Comparison of ENCODE assay signal across 20 cellular contexts in the genomic region with DNA sequence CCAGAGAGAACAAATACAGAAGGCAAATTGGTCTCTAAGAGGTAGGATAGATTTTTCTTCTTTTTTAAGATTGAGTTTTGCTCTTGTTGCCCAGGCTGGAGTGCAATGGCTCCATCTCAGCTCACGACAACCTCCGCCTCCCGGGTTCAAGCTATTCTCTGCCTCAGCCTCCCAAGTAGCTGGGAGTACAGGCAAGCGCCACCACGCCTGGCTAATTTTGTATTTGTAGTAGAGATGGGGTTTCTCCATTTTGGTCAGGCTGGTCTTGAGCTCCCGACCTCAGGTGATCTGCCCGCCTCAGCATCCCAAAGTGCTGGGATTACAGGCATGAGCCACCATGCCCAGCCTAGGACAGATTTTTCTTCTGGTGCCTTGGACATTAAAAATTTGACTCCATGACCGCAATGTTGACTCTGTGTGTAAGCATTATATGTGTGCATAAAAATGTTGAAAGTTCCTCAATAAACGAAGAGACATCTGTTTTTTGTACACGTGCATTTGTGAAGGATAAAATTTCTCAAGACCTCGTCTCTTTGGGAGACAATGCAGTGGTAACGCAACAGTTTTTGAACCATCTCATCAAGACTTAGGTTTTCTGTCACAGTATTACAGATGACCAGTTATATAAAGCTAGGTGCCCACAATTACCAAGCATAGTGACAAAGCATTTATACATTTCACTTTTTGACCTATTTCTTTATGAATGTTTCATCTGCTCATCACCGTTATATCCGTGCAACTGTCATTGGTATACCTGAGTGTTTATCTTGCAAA.
"Had no signal": no experiment of that assay in that cellular context is flagged by ENCODE, and none has a peak within 500 bp of the region (broad histone marks: within the 10 kb centered on the region; RNA-seq: fewer than 3 reads in every experiment).

No MANE protein-coding gene starts in this region.

- H2AFZ ChIP-seq: neural progenitor cell had no signal

- H3K9me3 Mint-ChIP-seq: activated CD8-positive, alpha-beta T cell treated with anti-CD3 and anti-CD28 coated beads for 36 hours; activated naive CD4-positive, alpha-beta T cell treated with anti-CD3 and anti-CD28 coated beads, Interleukin-2, amount 50 U/mL, for 72 hours; activated T-cell treated with anti-CD3 and anti-CD28 coated beads, Interleukin-2, amount 50 U/mL, for 24 hours; effector memory CD8-positive, alpha-beta T cell; naive B cell had no signal

- H3K4me3 ChIP-seq: body of pancreas, mucosa of descending colon, neural progenitor cell, prostate gland, right atrium auricular region, skin epidermis, stomach, vagina had no signal

- H3K9ac ChIP-seq: neural progenitor cell had no signal

- H3K27ac Mint-ChIP-seq: activated CD8-positive, alpha-beta T cell treated with anti-CD3 and anti-CD28 coated beads for 36 hours; activated T-cell treated with anti-CD3 and anti-CD28 coated beads, Interleukin-2, amount 50 U/mL, for 24 hours; neural progenitor cell had no signal

- H3K4me2 ChIP-seq: neural progenitor cell had no signal

- H3K4me1 Mint-ChIP-seq: neural progenitor cell had no signal

- H3K4me3 Mint-ChIP-seq: activated CD8-positive, alpha-beta T cell treated with anti-CD3 and anti-CD28 coated beads for 36 hours; activated T-cell treated with anti-CD3 and anti-CD28 coated beads, Interleukin-2, amount 50 U/mL, for 24 hours; effector memory CD8-positive, alpha-beta T cell; naive B cell; neural progenitor cell had no signal

- ATAC-seq: activated CD8-positive, alpha-beta T cell treated with anti-CD3 and anti-CD28 coated beads for 36 hours; activated naive CD4-positive, alpha-beta T cell treated with anti-CD3 and anti-CD28 coated beads, Interleukin-2, amount 50 U/mL, for 72 hours; body of pancreas; effector memory CD8-positive, alpha-beta T cell; left ventricle myocardium superior; mucosa of descending colon had no signal

- H3K27me3 Mint-ChIP-seq: activated CD8-positive, alpha-beta T cell treated with anti-CD3 and anti-CD28 coated beads for 36 hours; activated T-cell treated with anti-CD3 and anti-CD28 coated beads, Interleukin-2, amount 50 U/mL, for 24 hours; effector memory CD8-positive, alpha-beta T cell; naive B cell had no signal

- H3K27me3 ChIP-seq: body of pancreas, neural progenitor cell, right atrium auricular region, stomach, vagina had no signal

- H3K4me1 ChIP-seq: body of pancreas, neural progenitor cell, prostate gland, stomach, vagina had no signal

- DNase-seq: activated CD8-positive, alpha-beta T cell treated with anti-CD3 and anti-CD28 coated beads for 36 hours; activated T-cell treated with anti-CD3 and anti-CD28 coated beads, Interleukin-2, amount 50 U/mL, for 24 hours; amygdala; body of pancreas; effector memory CD8-positive, alpha-beta T cell; foreskin fibroblast; left ventricle myocardium superior; mucosa of descending colon; naive B cell; stomach; T-helper 2 cell; trophoblast cell had no signal

- H3K9me3 ChIP-seq: body of pancreas, mucosa of descending colon, prostate gland, right atrium auricular region, stomach, vagina had no signal

- H3K27ac ChIP-seq: body of pancreas, epithelial cell of prostate, neural progenitor cell, prostate gland, right atrium auricular region, skin epidermis, stomach, vagina, VCaP had no signal
